In the genomic region with DNA sequence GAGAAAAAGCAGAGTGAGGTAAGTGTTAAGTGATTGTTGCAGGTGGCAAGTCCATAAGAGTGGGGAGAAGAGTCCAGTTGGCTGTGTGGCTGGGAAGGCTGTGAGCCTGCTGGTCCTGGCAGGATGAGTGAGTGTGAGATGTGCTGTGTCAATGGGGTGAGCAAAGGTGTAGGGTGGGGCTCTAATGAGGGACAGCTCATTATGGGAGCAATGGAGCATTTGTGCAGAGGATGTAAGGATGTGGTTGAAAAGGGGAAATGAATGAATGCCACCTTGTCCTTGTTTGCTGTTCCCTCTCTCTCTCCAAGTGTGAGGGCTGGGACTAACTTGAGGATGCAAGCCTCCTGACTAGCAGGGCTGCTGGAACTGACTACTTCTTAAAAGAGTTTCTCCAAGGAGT, we compare ENCODE assay signal across 19 cellular contexts.
"Had no signal": no experiment of that assay in that cellular context is flagged by ENCODE, and none has a peak within 500 bp of the region (broad histone marks: within the 10 kb centered on the region; RNA-seq: fewer than 3 reads in every experiment).

No MANE protein-coding gene starts in this region.

- H3K4me1 Mint-ChIP-seq: immature natural killer cell; stimulated activated effector memory CD8-positive, alpha-beta T cell treated with anti-CD3 and anti-CD28 coated beads, Interleukin-12 subunit alpha, Interleukin-12 subunit beta, amount 100 ng/mL, for 72 hours had no signal

- H3K27me3 ChIP-seq: gastroesophageal sphincter, pancreas, stomach, vagina had no signal

- H3K9me3 ChIP-seq: gastroesophageal sphincter, pancreas, stomach, vagina had no signal

- H3K27ac ChIP-seq: cardiac muscle cell, gastroesophageal sphincter, pancreas, stomach, vagina had no signal

- H3K4me3 Mint-ChIP-seq: activated naive CD8-positive, alpha-beta T cell; dendritic cell treated with granulocyte-macrophage colony-stimulating factor and Interleukin-4, amounts not matched to agents 40 ng/mL and 50 ng/mL, for 4 days; immature natural killer cell; naive thymus-derived CD8-positive, alpha-beta T cell; stimulated activated effector memory CD8-positive, alpha-beta T cell treated with anti-CD3 and anti-CD28 coated beads, Interleukin-12 subunit alpha, Interleukin-12 subunit beta, amount 100 ng/mL, for 72 hours had no signal

- H3K4me3 ChIP-seq: cardiac muscle cell, gastroesophageal sphincter, pancreas, smooth muscle cell, stomach, vagina had no signal

- H3K27ac Mint-ChIP-seq: activated naive CD8-positive, alpha-beta T cell; dendritic cell treated with granulocyte-macrophage colony-stimulating factor and Interleukin-4, amounts not matched to agents 40 ng/mL and 50 ng/mL, for 4 days; immature natural killer cell; naive thymus-derived CD8-positive, alpha-beta T cell; stimulated activated effector memory CD8-positive, alpha-beta T cell treated with anti-CD3 and anti-CD28 coated beads, Interleukin-12 subunit alpha, Interleukin-12 subunit beta, amount 100 ng/mL, for 72 hours had no signal

- H3K36me3 Mint-ChIP-seq: activated naive CD8-positive, alpha-beta T cell; immature natural killer cell; naive thymus-derived CD8-positive, alpha-beta T cell; stimulated activated effector memory CD8-positive, alpha-beta T cell treated with anti-CD3 and anti-CD28 coated beads, Interleukin-12 subunit alpha, Interleukin-12 subunit beta, amount 100 ng/mL, for 72 hours had no signal

- DNase-seq: activated CD4-positive, alpha-beta T cell treated with anti-CD3 and anti-CD28 coated beads, Interleukin-2, amount 50 U/mL, for 48 hours; amniotic stem cell; effector CD8-positive, alpha-beta T cell; immature natural killer cell; mesenchymal stem cell; naive thymus-derived CD8-positive, alpha-beta T cell; pancreas; stimulated activated CD4-positive, alpha-beta T cell treated with anti-CD3 and anti-CD28 coated beads, Interleukin-4, amount 100 ng/mL, for 24 hours; stomach; trophoblast cell had no signal

- H3K9me3 Mint-ChIP-seq: dendritic cell treated with granulocyte-macrophage colony-stimulating factor and Interleukin-4, amounts not matched to agents 40 ng/mL and 50 ng/mL, for 4 days; stimulated activated effector memory CD8-positive, alpha-beta T cell treated with anti-CD3 and anti-CD28 coated beads, Interleukin-12 subunit alpha, Interleukin-12 subunit beta, amount 100 ng/mL, for 72 hours had no signal

- ATAC-seq: esophagus mucosa; gastroesophageal sphincter; naive thymus-derived CD8-positive, alpha-beta T cell; sciatic nerve; stimulated activated effector memory CD8-positive, alpha-beta T cell treated with anti-CD3 and anti-CD28 coated beads, Interleukin-12 subunit alpha, Interleukin-12 subunit beta, amount 100 ng/mL, for 72 hours had no signal

- H3K4me1 ChIP-seq: gastroesophageal sphincter, pancreas, vagina had no signal
